11 cellular contexts compared by ENCODE assay signal in the genomic region with DNA sequence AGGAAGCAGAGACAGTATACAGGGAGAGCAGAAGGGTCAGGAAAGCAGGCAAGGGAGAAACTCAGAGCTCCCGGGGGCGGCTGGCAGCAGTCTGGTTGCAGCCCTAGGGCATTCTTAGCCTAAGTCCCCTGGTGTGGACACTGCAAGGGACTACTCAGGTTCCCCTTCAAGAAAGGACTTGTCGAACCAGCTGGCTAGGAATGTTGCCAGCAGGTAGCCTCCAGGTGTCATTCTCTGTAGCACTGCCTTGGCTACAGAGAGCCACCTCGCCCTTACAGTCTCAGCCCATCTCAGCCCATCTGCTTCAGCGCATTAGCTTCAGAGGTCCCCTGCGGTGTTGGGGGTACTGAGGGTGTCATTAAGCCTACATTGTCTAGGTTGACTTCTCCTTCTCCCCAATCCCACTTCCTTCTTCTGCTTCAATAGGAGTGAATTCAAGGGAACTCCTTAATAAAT. TPM values are rescaled to one million over a fixed set of nuclear protein-coding genes. Genes with fewer than 3 reads are reported as not detected.
A peak's percentile ranks its signal among the peaks of the same experiment; 100 is the strongest.
DNase-seq lines count a peak whose midpoint lies in the region; ATAC-seq and TF ChIP-seq lines count a peak whose summit lies in the region.
"Had no signal": no experiment of that assay in that cellular context is flagged by ENCODE, and none has a peak within 500 bp of the region (broad histone marks: within the 10 kb centered on the region; RNA-seq: fewer than 3 reads in every experiment).

No MANE protein-coding gene starts in this region.

- peak overlapping the region; percentile 14 for H2AFZ ChIP-seq in IMR-90 (replicated peaks; ENCODE audit: low read length, poor library complexity)

- H3K27me3 Mint-ChIP-seq in activated CD4-positive, alpha-beta memory T cell treated with anti-CD3 and anti-CD28 coated beads, Interleukin-2, amount 10 ng/mL, durations not matched to agents 7 days and 5 days: no peaks in the 10 kb centered on the region
- no peaks in the 10 kb centered on the region for H3K27me3 Mint-ChIP-seq in memory B cell

- no peak for TF ChIP-seq RAD21 in IMR-90 (IDR thresholded peaks at IDR 0.05; ENCODE audit: low read length)

- H3K4me1 ChIP-seq in IMR-90 (ENCODE audit: control insufficient read depth, insufficient read depth, low read length): peaks cover 15% of the 10 kb centered on the region

- ATAC-seq in IMR-90 (ENCODE audit: low read depth) (no peak), memory B cell (ENCODE audit: low read depth) (peak; percentile 31), GM19351 (IDR thresholded peaks at IDR 0.05; ENCODE audit: unreplicated experiment) (no peak), GM19463 (IDR thresholded peaks at IDR 0.05; ENCODE audit: unreplicated experiment) (no peak)

- H3K79me1 ChIP-seq in IMR-90 (ENCODE audit: low read depth in 1 of 2, low read length in 2 of 2): peaks cover under 1 to 17% of the 10 kb centered on the region in 2 experiments; a peak in 3 of 4 replicates

- peak overlapping the region; percentile 61 for H4K5ac ChIP-seq in IMR-90 (ENCODE audit: low read depth, low read length)

- H2AK9ac ChIP-seq in IMR-90 (replicated peaks; ENCODE audit: low read depth, low read length, poor library complexity): no peak overlapping the region

- H2BK20ac ChIP-seq in IMR-90 (ENCODE audit: low read depth, low read length): peak overlapping the region; percentile 28; the same call in 1 of the 2 replicates

- peak overlapping the region; percentile 40; the same call in 1 of the 2 replicates for H3K14ac ChIP-seq in IMR-90 (replicated peaks; ENCODE audit: low read depth, low read length)

- no peak overlapping the region for H3K56ac ChIP-seq in IMR-90 (ENCODE audit: extremely low read depth, insufficient read depth, low read length)

- WGBS in IMR-90 (ENCODE audit: extremely low coverage in 2 of 2, insufficient read length in 1 of 2), 2 experiments: 100% methylated on average over 2 of the region's 6 CpGs; no CpG with 5 or more reads in 1 of the 2 experiments

- H3K36me3 Mint-ChIP-seq in activated CD4-positive, alpha-beta memory T cell treated with anti-CD3 and anti-CD28 coated beads, Interleukin-2, amount 10 ng/mL, durations not matched to agents 7 days and 5 days (ENCODE audit: low read depth): peaks cover 9% of the 10 kb centered on the region
- H3K36me3 Mint-ChIP-seq in memory B cell: no peaks in the 10 kb centered on the region

- no peak for TF ChIP-seq CTCF in IMR-90 (conservative IDR thresholded peaks at IDR 0.05; ENCODE audit: low read depth, low read length)

- H3K9me3 Mint-ChIP-seq in activated CD4-positive, alpha-beta memory T cell treated with anti-CD3 and anti-CD28 coated beads, Interleukin-2, amount 10 ng/mL, durations not matched to agents 7 days and 5 days: no peaks in the 10 kb centered on the region
- H3K9me3 Mint-ChIP-seq in memory B cell: no peaks in the 10 kb centered on the region

- H3K4ac ChIP-seq in IMR-90 (ENCODE audit: low read depth, low read length): peak overlapping the region; percentile 38

- H2BK15ac ChIP-seq in IMR-90 (ENCODE audit: low read depth, low read length): no peak overlapping the region

- H3K27ac ChIP-seq in IMR-90 (ENCODE audit: insufficient read depth, low read length): no peak overlapping the region

- peak overlapping the region; percentile 29 to 31; a peak in 2 of 4 replicates for H4K8ac ChIP-seq in IMR-90 (ENCODE audit: low read depth in 2 of 2, low read length in 2 of 2)

- no peaks in the 10 kb centered on the region for H3K9me3 ChIP-seq in IMR-90 (ENCODE audit: control insufficient read depth, insufficient read depth, low read length)
- H3K9me3 ChIP-seq: MG63 had no signal

- H3K27ac Mint-ChIP-seq in activated CD4-positive, alpha-beta memory T cell treated with anti-CD3 and anti-CD28 coated beads, Interleukin-2, amount 10 ng/mL, durations not matched to agents 7 days and 5 days: peak overlapping the region; percentile 59
- H3K27ac Mint-ChIP-seq in memory B cell: peak overlapping the region; percentile 74

- H3K9ac ChIP-seq in IMR-90 (ENCODE audit: low read depth, low read length): no peak overlapping the region

- H3K23ac ChIP-seq in IMR-90 (ENCODE audit: low read depth, low read length): no peak overlapping the region

- DNase-seq in DMS79 (lab: John Stamatoyannopoulos, UW): peak; percentile 79
- DNase-seq in IMR-90: no peak
- no peak for DNase-seq in activated CD4-positive, alpha-beta memory T cell treated with anti-CD3 and anti-CD28 coated beads, Interleukin-2, amount 10 ng/mL, durations not matched to agents 7 days and 5 days
- no peak for DNase-seq in memory B cell (ENCODE audit: low spot score in 2 of 2)
- DNase-seq in glomerular visceral epithelial cell (ENCODE audit: extremely low spot score): no peak
- no peak for DNase-seq in germinal center (ENCODE audit: low spot score)
- DNase-seq: MG63; stimulated activated CD4-positive, alpha-beta T cell treated with anti-CD3 and anti-CD28 coated beads, Interleukin-4, amount 100 ng/mL, for 24 hours had no signal

- H2AK5ac ChIP-seq in IMR-90 (ENCODE audit: low read depth, low read length): peak overlapping the region; percentile 53; the same call in 1 of the 2 replicates

- peak overlapping the region; percentile 69; the same call in 1 of the 2 replicates for H3K18ac ChIP-seq in IMR-90 (ENCODE audit: low read depth, low read length)

- no TSS peak for BruUV-seq in IMR-90 (replicated peaks; lab: Mats Ljungman, UMichigan)

- POLR2A ChIA-PET in IMR-90 (lab: Charles Lee; ENCODE audit: unreplicated experiment): no interaction called here
- POLR2A ChIA-PET in activated CD4-positive, alpha-beta memory T cell treated with anti-CD3 and anti-CD28 coated beads, Interleukin-2, amount 10 ng/mL, durations not matched to agents 7 days and 5 days (lab: Charles Lee): interaction anchor here (1.2 to 6.9 kb wide), 8 partner anchors 12 to 76 kb away, joined by 3 to 144 read pairs (median 8); a partner anchor contains a TSS

- H3K4me1 Mint-ChIP-seq in activated CD4-positive, alpha-beta memory T cell treated with anti-CD3 and anti-CD28 coated beads, Interleukin-2, amount 10 ng/mL, durations not matched to agents 7 days and 5 days: peaks cover 63% of the 10 kb centered on the region
- H3K4me1 Mint-ChIP-seq in memory B cell: peaks cover 33% of the 10 kb centered on the region

- dilution Hi-C loops in IMR-90 (cut with HindIII; ENCODE audit: low sequenced_read_pairs, unreplicated experiment): no loop called here

- peak overlapping the region; percentile 48 for H2BK120ac ChIP-seq in IMR-90 (ENCODE audit: low read depth, low read length)

- H4K91ac ChIP-seq in IMR-90 (ENCODE audit: insufficient read depth, low read depth, low read length): peak overlapping the region; percentile 56

- peak overlapping the region; percentile 19 for H2BK5ac ChIP-seq in IMR-90 (ENCODE audit: low read depth, low read length, poor library complexity, severe bottlenecking)

- H3K9me1 ChIP-seq in IMR-90 (ENCODE audit: insufficient read depth, low read length): peaks cover 17% of the 10 kb centered on the region

- TF ChIP-seq POLR2A in IMR-90 (IDR thresholded peaks at IDR 0.05; ENCODE audit: low read depth, low read length): no peak

- in situ Hi-C loops in IMR-90 (cut with MboI; ENCODE audit: low sequenced_read_pairs): no loop called here

- CTCF ChIA-PET in IMR-90 (lab: Yijun Ruan, JAX): no interaction called here
- CTCF ChIA-PET in activated CD4-positive, alpha-beta memory T cell treated with anti-CD3 and anti-CD28 coated beads, Interleukin-2, amount 10 ng/mL, durations not matched to agents 7 days and 5 days (lab: Charles Lee): interaction anchor here (1.9 to 2.6 kb wide), 2 partner anchors 12 to 32 kb away, joined by 9 to 14 read pairs; no protein-coding TSS in a partner anchor

- H4K20me1 ChIP-seq in IMR-90 (ENCODE audit: insufficient read depth, low read length): no peaks in the 10 kb centered on the region

- no peak overlapping the region for H3K4me2 ChIP-seq in IMR-90 (ENCODE audit: low read depth, low read length)

- H3K4me3 Mint-ChIP-seq in activated CD4-positive, alpha-beta memory T cell treated with anti-CD3 and anti-CD28 coated beads, Interleukin-2, amount 10 ng/mL, durations not matched to agents 7 days and 5 days: no peak overlapping the region
- H3K4me3 Mint-ChIP-seq in memory B cell: peak overlapping the region; percentile 49

- H3K36me3 ChIP-seq in IMR-90 (ENCODE audit: control insufficient read depth, insufficient read depth, low read length): no peaks in the 10 kb centered on the region
- H3K36me3 ChIP-seq: MG63 had no signal

- intact Hi-C loops in IMR-90 (cut with micrococcal nuclease): no loop called here

- no peaks in the 10 kb centered on the region for H3K27me3 ChIP-seq in IMR-90 (ENCODE audit: control insufficient read depth, insufficient read depth, low read length)
- H3K27me3 ChIP-seq: MG63 had no signal

- no peak overlapping the region for H3K4me3 ChIP-seq in IMR-90 (ENCODE audit: insufficient read depth, low read depth, low read length)
- H3K4me3 ChIP-seq: lung, MG63 had no signal

TF ChIP-seq in IMR-90, 13 proteins besides CTCF, POLR2A, EP300 and RAD21 (continues in another document):
- TF ChIP-seq MAZ (IDR thresholded peaks at IDR 0.05; ENCODE audit: borderline replicate concordance, low read depth, low read length) (no peak), SMC3 (IDR thresholded peaks at IDR 0.05; ENCODE audit: low read depth, low read length) (no peak), MAFK (IDR thresholded peaks at IDR 0.05; ENCODE audit: low read depth, low read length) (no peak), MXI1 (IDR thresholded peaks at IDR 0.05; ENCODE audit: borderline replicate concordance, low read depth, low read length) (no peak)
- TF ChIP-seq, protein P1, sequence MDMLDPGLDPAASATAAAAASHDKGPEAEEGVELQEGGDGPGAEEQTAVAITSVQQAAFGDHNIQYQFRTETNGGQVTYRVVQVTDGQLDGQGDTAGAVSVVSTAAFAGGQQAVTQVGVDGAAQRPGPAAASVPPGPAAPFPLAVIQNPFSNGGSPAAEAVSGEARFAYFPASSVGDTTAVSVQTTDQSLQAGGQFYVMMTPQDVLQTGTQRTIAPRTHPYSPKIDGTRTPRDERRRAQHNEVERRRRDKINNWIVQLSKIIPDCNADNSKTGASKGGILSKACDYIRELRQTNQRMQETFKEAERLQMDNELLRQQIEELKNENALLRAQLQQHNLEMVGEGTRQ (IDR thresholded peaks at IDR 0.05; ENCODE audit: low read depth, low read length): no peak

RNA-seq across cellular contexts. Expression of a gene that starts 11.3 kb away (rescaled TPM):
- 842 and 3,620 TPM in 2 replicates for total RNA-seq in IMR-90 (2012; rRNA removed)
- polyA plus RNA-seq in IMR-90 (2012; rRNA removed): 5,527 and 7,531 TPM in 2 replicates
- polyA plus RNA-seq in IMR-90 (2012; cell fraction: cytosol; rRNA removed): 7,585 and 16,787 TPM in 2 replicates
- 1,357 and 2,658 TPM in 2 replicates for polyA plus RNA-seq in IMR-90 (2012; cell fraction: nucleus; rRNA removed; ENCODE audit: low replicate concordance)
- total RNA-seq in activated CD4-positive, alpha-beta memory T cell treated with anti-CD3 and anti-CD28 coated beads, Interleukin-2, amount 10 ng/mL, durations not matched to agents 7 days and 5 days: 1,000 to 10,000 TPM; 5,686 to 5,768 TPM

RNA-seq across cellular contexts. Expression of a gene that starts 13.3 kb away (rescaled TPM):
- 19.7 and 20.3 TPM in 2 replicates for total RNA-seq in IMR-90 (2012; rRNA removed)
- polyA plus RNA-seq in IMR-90 (2012; rRNA removed): 15.3 and 17.6 TPM in 2 replicates
- polyA plus RNA-seq in IMR-90 (2012; cell fraction: cytosol; rRNA removed): 8.1 and 12.6 TPM in 2 replicates
- 7.4 and 9.4 TPM in 2 replicates for polyA plus RNA-seq in IMR-90 (2012; cell fraction: nucleus; rRNA removed; ENCODE audit: low replicate concordance)
- 10 to 100 TPM; 35.9 to 38.3 TPM for total RNA-seq in activated CD4-positive, alpha-beta memory T cell treated with anti-CD3 and anti-CD28 coated beads, Interleukin-2, amount 10 ng/mL, durations not matched to agents 7 days and 5 days
